11 cellular contexts compared by ENCODE assay signal in genomic region chr2:225276207-225276606, GRCh38.
A peak's percentile ranks its signal among the peaks of the same experiment; 100 is the strongest.
DNase-seq lines count a peak whose midpoint lies in the region; ATAC-seq lines count a peak whose summit lies in the region.
"Had no signal": no experiment of that assay in that cellular context is flagged by ENCODE, and none has a peak within 500 bp of the region (broad histone marks: within the 10 kb centered on the region; RNA-seq: fewer than 3 reads in every experiment).

No MANE protein-coding gene starts in this region.

- H3K9me3 Mint-ChIP-seq in stimulated activated memory B cell treated with anti-CD40 and anti-IgM and Interleukin-4, amounts not matched to agents 10 μg/mL and 1 μg/mL and 100 μg/mL, for 72 hours, result peaks cover 9% of the 10 kb centered on the region
- no peaks in the 10 kb centered on the region for H3K9me3 Mint-ChIP-seq in activated CD8-positive, alpha-beta T cell treated with anti-CD3 and anti-CD28 coated beads, Interleukin-2, amount 10 ng/mL, durations not matched to agents 7 days and 5 days (ENCODE audit: insufficient read depth)

- DNase-seq in activated CD8-positive, alpha-beta T cell treated with anti-CD3 and anti-CD28 coated beads, Interleukin-2, amount 10 ng/mL, durations not matched to agents 7 days and 5 days, result no peak
- no peak for DNase-seq in RKO (ENCODE audit: low spot score)
- no peak for DNase-seq in NCI-H226
- DNase-seq: DMS53, left colon, OCI-M1, thyroid gland had no signal

- POLR2A ChIA-PET in activated CD8-positive, alpha-beta T cell treated with anti-CD3 and anti-CD28 coated beads, Interleukin-2, amount 10 ng/mL, durations not matched to agents 7 days and 5 days (lab: Charles Lee), result no interaction called here

- H3K27ac Mint-ChIP-seq in stimulated activated memory B cell treated with anti-CD40 and anti-IgM and Interleukin-4, amounts not matched to agents 10 μg/mL and 1 μg/mL and 100 μg/mL, for 72 hours, result no peak overlapping the region
- H3K27ac Mint-ChIP-seq in activated CD8-positive, alpha-beta T cell treated with anti-CD3 and anti-CD28 coated beads, Interleukin-2, amount 10 ng/mL, durations not matched to agents 7 days and 5 days, result no peak overlapping the region

- H3K4me1 Mint-ChIP-seq in stimulated activated memory B cell treated with anti-CD40 and anti-IgM and Interleukin-4, amounts not matched to agents 10 μg/mL and 1 μg/mL and 100 μg/mL, for 72 hours, result peaks cover 33% of the 10 kb centered on the region
- no peaks in the 10 kb centered on the region for H3K4me1 Mint-ChIP-seq in activated CD8-positive, alpha-beta T cell treated with anti-CD3 and anti-CD28 coated beads, Interleukin-2, amount 10 ng/mL, durations not matched to agents 7 days and 5 days (ENCODE audit: low read depth)

- no peak overlapping the region for H3K4me3 Mint-ChIP-seq in stimulated activated memory B cell treated with anti-CD40 and anti-IgM and Interleukin-4, amounts not matched to agents 10 μg/mL and 1 μg/mL and 100 μg/mL, for 72 hours
- no peak overlapping the region for H3K4me3 Mint-ChIP-seq in activated CD8-positive, alpha-beta T cell treated with anti-CD3 and anti-CD28 coated beads, Interleukin-2, amount 10 ng/mL, durations not matched to agents 7 days and 5 days

- peak; percentile 69 for ATAC-seq in GM19035 (IDR thresholded peaks at IDR 0.05; ENCODE audit: unreplicated experiment)
- ATAC-seq in HG02571 (IDR thresholded peaks at IDR 0.05; ENCODE audit: unreplicated experiment), result peak; percentile 77
- peak; percentile 83 for ATAC-seq in HG03342 (IDR thresholded peaks at IDR 0.05; ENCODE audit: unreplicated experiment)
- peak; percentile 89 for ATAC-seq in stimulated activated memory B cell treated with anti-CD40 and anti-IgM and Interleukin-4, amounts not matched to agents 10 μg/mL and 1 μg/mL and 100 μg/mL, for 72 hours
- ATAC-seq in activated CD8-positive, alpha-beta T cell treated with anti-CD3 and anti-CD28 coated beads, Interleukin-2, amount 10 ng/mL, durations not matched to agents 7 days and 5 days, result no peak
- ATAC-seq: left colon had no signal

- H3K36me3 Mint-ChIP-seq in stimulated activated memory B cell treated with anti-CD40 and anti-IgM and Interleukin-4, amounts not matched to agents 10 μg/mL and 1 μg/mL and 100 μg/mL, for 72 hours, result peaks cover 7% of the 10 kb centered on the region
- no peaks in the 10 kb centered on the region for H3K36me3 Mint-ChIP-seq in activated CD8-positive, alpha-beta T cell treated with anti-CD3 and anti-CD28 coated beads, Interleukin-2, amount 10 ng/mL, durations not matched to agents 7 days and 5 days (ENCODE audit: low read depth)

- no peaks in the 10 kb centered on the region for H3K27me3 Mint-ChIP-seq in stimulated activated memory B cell treated with anti-CD40 and anti-IgM and Interleukin-4, amounts not matched to agents 10 μg/mL and 1 μg/mL and 100 μg/mL, for 72 hours
- H3K27me3 Mint-ChIP-seq in activated CD8-positive, alpha-beta T cell treated with anti-CD3 and anti-CD28 coated beads, Interleukin-2, amount 10 ng/mL, durations not matched to agents 7 days and 5 days (ENCODE audit: low read depth), result peaks cover 4% of the 10 kb centered on the region

- CTCF ChIA-PET in activated CD8-positive, alpha-beta T cell treated with anti-CD3 and anti-CD28 coated beads, Interleukin-2, amount 10 ng/mL, durations not matched to agents 7 days and 5 days (lab: Charles Lee), result no interaction called here
